ENCODE assay signal across 8 cellular contexts in the genomic region with DNA sequence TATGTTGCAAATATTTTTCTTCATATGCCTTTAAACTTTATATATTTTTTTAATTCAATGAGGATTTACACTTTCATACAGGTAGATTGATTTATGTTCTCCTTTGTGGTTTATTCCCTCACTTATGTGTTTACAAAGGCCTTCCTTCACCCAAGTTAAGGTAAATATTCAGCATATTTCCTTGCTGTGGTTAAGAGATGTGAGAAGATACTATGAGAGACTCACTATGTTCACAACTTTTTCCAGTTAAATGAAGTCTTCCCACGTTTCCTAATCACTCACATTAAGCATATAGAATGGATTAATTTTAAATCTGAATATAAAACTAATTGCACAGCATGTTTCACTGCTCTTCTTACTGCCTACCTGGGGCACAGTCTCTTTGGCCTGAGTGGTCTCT. TPM values are rescaled to one million over a fixed set of nuclear protein-coding genes. Genes with fewer than 3 reads are reported as not detected.
DNase-seq lines count a peak whose midpoint lies in the region; ATAC-seq and TF ChIP-seq lines count a peak whose summit lies in the region.

No MANE protein-coding gene starts in this region.

- no peaks in the 10 kb centered on the region for H3K36me3 ChIP-seq in SK-N-SH (replicated peaks in 1 of 2; ENCODE audit: control insufficient read depth in 1 of 2, insufficient read depth in 2 of 2, low read length in 1 of 2)
- no peaks in the 10 kb centered on the region for H3K36me3 ChIP-seq in iPS-18a (ENCODE audit: control insufficient read depth, low read depth, low read length)
- no peaks in the 10 kb centered on the region for H3K36me3 ChIP-seq in stomach smooth muscle (ENCODE audit: control insufficient read depth in 2 of 2, insufficient read depth in 2 of 2, low read length in 2 of 2)

- H3K4me1 ChIP-seq in SK-N-SH (ENCODE audit: control insufficient read depth in 1 of 2, insufficient read depth in 2 of 2, low read depth in 1 of 2, low read length in 1 of 2): peaks cover 0 to 18% of the 10 kb centered on the region in 2 experiments; a peak in 3 of 4 replicates
- H3K4me1 ChIP-seq in iPS-18a (ENCODE audit: control insufficient read depth, low read depth, low read length): peaks cover 24% of the 10 kb centered on the region
- H3K4me1 ChIP-seq in stomach smooth muscle (ENCODE audit: control insufficient read depth, insufficient read depth, low read length): peaks cover 10% of the 10 kb centered on the region

- H3K4me3 ChIP-seq in SK-N-SH (ENCODE audit: low read depth in 2 of 2, low read length in 1 of 2) (peak overlapping the region; percentile 72 to 97), iPS-18a (ENCODE audit: low read length) (peak overlapping the region; percentile 81), stomach smooth muscle (ENCODE audit: low read length in 2 of 2) (peak overlapping the region; percentile 78 to 90)

- DNase-seq in SK-N-SH (no peak), NCI-H748 treated with DMSO at 0.1 percent for 48 hours (lab: John Stamatoyannopoulos, UW) (no peak), kidney glomerular epithelial cell (lab: John Stamatoyannopoulos, UW) (no peak)
- DNase-seq in activated CD4-positive, alpha-beta memory T cell treated with anti-CD3 and anti-CD28 coated beads, Interleukin-2, amount 10 ng/mL, durations not matched to agents 7 days and 5 days: no peak

- H3K9ac ChIP-seq in SK-N-SH (peak overlapping the region; percentile 80), iPS-18a (ENCODE audit: low read length) (peak overlapping the region; percentile 78), stomach smooth muscle (ENCODE audit: low read length in 2 of 2) (peak overlapping the region; percentile 68 to 75)

- TF ChIP-seq RAD21 in SK-N-SH (IDR thresholded peaks at IDR 0.05; ENCODE audit: low read length): no peak

- WGBS in SK-N-SH (ENCODE audit: low lambda C conversion rate): 19% methylated on average over 1 of the region's 1 CpG

- peaks cover 7% of the 10 kb centered on the region for H3F3A ChIP-seq in SK-N-SH (replicated peaks; ENCODE audit: insufficient read depth)

- H3K4me3 Mint-ChIP-seq in activated CD4-positive, alpha-beta memory T cell treated with anti-CD3 and anti-CD28 coated beads, Interleukin-2, amount 10 ng/mL, durations not matched to agents 7 days and 5 days: peak overlapping the region; percentile 96

- H3K9me3 Mint-ChIP-seq in activated CD4-positive, alpha-beta memory T cell treated with anti-CD3 and anti-CD28 coated beads, Interleukin-2, amount 10 ng/mL, durations not matched to agents 7 days and 5 days: no peaks in the 10 kb centered on the region

- H3K4me2 ChIP-seq in SK-N-SH: peak overlapping the region; percentile 99

- no peak for TF ChIP-seq EP300 in SK-N-SH (IDR thresholded peaks at IDR 0.05; ENCODE audit: borderline replicate concordance in 1 of 2, low read depth in 1 of 2, low read length in 1 of 2)

- no peak for TF ChIP-seq CTCF in SK-N-SH (IDR thresholded peaks at IDR 0.05)

- peaks cover 18% of the 10 kb centered on the region for H3K36me3 Mint-ChIP-seq in activated CD4-positive, alpha-beta memory T cell treated with anti-CD3 and anti-CD28 coated beads, Interleukin-2, amount 10 ng/mL, durations not matched to agents 7 days and 5 days (ENCODE audit: low read depth)

- CTCF ChIA-PET in SK-N-SH (lab: Yijun Ruan, JAX): interaction anchor here (0.6 to 3.7 kb wide), 10 partner anchors 11 to 107 kb away, joined by 3 to 14 read pairs (median 4); no protein-coding TSS in a partner anchor
- CTCF ChIA-PET in activated CD4-positive, alpha-beta memory T cell treated with anti-CD3 and anti-CD28 coated beads, Interleukin-2, amount 10 ng/mL, durations not matched to agents 7 days and 5 days (lab: Charles Lee): interaction anchor here (0.8 to 2.2 kb wide), 7 partner anchors 12 to 58 kb away, joined by 4 to 27 read pairs (median 5); a partner anchor contains a TSS

- H3K27me3 Mint-ChIP-seq in activated CD4-positive, alpha-beta memory T cell treated with anti-CD3 and anti-CD28 coated beads, Interleukin-2, amount 10 ng/mL, durations not matched to agents 7 days and 5 days: no peaks in the 10 kb centered on the region

- POLR2A ChIA-PET in SK-N-SH (lab: Yijun Ruan, JAX): interaction anchor here (0.7 to 3.2 kb wide), 8 partner anchors 8 to 331 kb away, joined by 3 to 17 read pairs (median 4); a partner anchor contains a TSS
- POLR2A ChIA-PET in activated CD4-positive, alpha-beta memory T cell treated with anti-CD3 and anti-CD28 coated beads, Interleukin-2, amount 10 ng/mL, durations not matched to agents 7 days and 5 days (lab: Charles Lee): interaction anchor here (0.6 to 6.0 kb wide), 14 partner anchors 9 to 423 kb away, joined by 3 to 103 read pairs (median 4); a partner anchor contains a TSS

- peaks cover 59% of the 10 kb centered on the region for H3K4me1 Mint-ChIP-seq in activated CD4-positive, alpha-beta memory T cell treated with anti-CD3 and anti-CD28 coated beads, Interleukin-2, amount 10 ng/mL, durations not matched to agents 7 days and 5 days

- H3K27ac ChIP-seq in SK-N-SH (ENCODE audit: low read depth in 2 of 2, low read length in 1 of 2) (peak overlapping the region in 1 of 2 experiments; percentile 88; a peak in 3 of 4 replicates), iPS-18a (ENCODE audit: low read length) (no peak overlapping the region), stomach smooth muscle (ENCODE audit: low read length) (no peak overlapping the region)

- H3K27me3 ChIP-seq in SK-N-SH (ENCODE audit: insufficient read depth): no peaks in the 10 kb centered on the region
- no peaks in the 10 kb centered on the region for H3K27me3 ChIP-seq in iPS-18a (ENCODE audit: control insufficient read depth, insufficient read depth, low read length)
- no peaks in the 10 kb centered on the region for H3K27me3 ChIP-seq in stomach smooth muscle (ENCODE audit: control insufficient read depth in 1 of 2, insufficient read depth in 2 of 2, low read length in 2 of 2)

- peak overlapping the region; percentile 100 for H2AFZ ChIP-seq in SK-N-SH (ENCODE audit: low read depth)

- ATAC-seq in SK-N-SH treated with all-trans-retinoic acid at 6 μM for 48 hours (no peak; the same call in 2 of the 3 replicates), HG03280 (IDR thresholded peaks at IDR 0.05; ENCODE audit: unreplicated experiment) (no peak)

- H3K27ac Mint-ChIP-seq in activated CD4-positive, alpha-beta memory T cell treated with anti-CD3 and anti-CD28 coated beads, Interleukin-2, amount 10 ng/mL, durations not matched to agents 7 days and 5 days: peak overlapping the region; percentile 79

- H3K9me3 ChIP-seq in SK-N-SH: no peaks in the 10 kb centered on the region
- H3K9me3 ChIP-seq in iPS-18a (ENCODE audit: control insufficient read depth, low read depth, low read length): no peaks in the 10 kb centered on the region
- no peaks in the 10 kb centered on the region for H3K9me3 ChIP-seq in stomach smooth muscle (ENCODE audit: control insufficient read depth in 2 of 2, low read length in 2 of 2)

- H3K79me2 ChIP-seq in SK-N-SH (ENCODE audit: insufficient read depth): peaks cover 12% of the 10 kb centered on the region

- H4K20me1 ChIP-seq in SK-N-SH (ENCODE audit: insufficient read depth): no peaks in the 10 kb centered on the region

- no peaks in the 10 kb centered on the region for H3K9me2 ChIP-seq in SK-N-SH

TF ChIP-seq in SK-N-SH, 30 proteins besides CTCF, POLR2A, EP300 and RAD21 (continues in another document):
- TF ChIP-seq NRF1 (IDR thresholded peaks at IDR 0.05; ENCODE audit: low read depth, low read length) (no peak), JUND (IDR thresholded peaks at IDR 0.05) (no peak), ELF1 (IDR thresholded peaks at IDR 0.05) (no peak), RFX5 (IDR thresholded peaks at IDR 0.05; ENCODE audit: low read length) (no peak), NFIC (IDR thresholded peaks at IDR 0.05; ENCODE audit: borderline replicate concordance) (no peak)

TF ChIP-seq in SK-N-SH treated with all-trans-retinoic acid at 6 μM for 48 hours, 23 proteins besides CTCF, POLR2A, EP300 and RAD21:
- TF ChIP-seq RARB (CRISPR knock-in tag; IDR thresholded peaks at IDR 0.05) (no peak), PPARA (CRISPR knock-in tag; IDR thresholded peaks at IDR 0.05; ENCODE audit: borderline replicate concordance) (no peak), ISL1 (CRISPR knock-in tag; IDR thresholded peaks at IDR 0.05) (no peak), CSDC2 (CRISPR knock-in tag; IDR thresholded peaks at IDR 0.05) (no peak)
- TF ChIP-seq, protein P1, sequence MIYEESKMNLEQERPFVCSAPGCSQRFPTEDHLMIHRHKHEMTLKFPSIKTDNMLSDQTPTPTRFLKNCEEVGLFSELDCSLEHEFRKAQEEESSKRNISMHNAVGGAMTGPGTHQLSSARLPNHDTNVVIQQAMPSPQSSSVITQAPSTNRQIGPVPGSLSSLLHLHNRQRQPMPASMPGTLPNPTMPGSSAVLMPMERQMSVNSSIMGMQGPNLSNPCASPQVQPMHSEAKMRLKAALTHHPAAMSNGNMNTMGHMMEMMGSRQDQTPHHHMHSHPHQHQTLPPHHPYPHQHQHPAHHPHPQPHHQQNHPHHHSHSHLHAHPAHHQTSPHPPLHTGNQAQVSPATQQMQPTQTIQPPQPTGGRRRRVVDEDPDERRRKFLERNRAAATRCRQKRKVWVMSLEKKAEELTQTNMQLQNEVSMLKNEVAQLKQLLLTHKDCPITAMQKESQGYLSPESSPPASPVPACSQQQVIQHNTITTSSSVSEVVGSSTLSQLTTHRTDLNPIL (CRISPR knock-in tag; IDR thresholded peaks at IDR 0.05; ENCODE audit: low read depth): no peak
TF ChIP-seq in SK-N-SH treated with all-trans-retinoic acid at 6 μM for 48 hours: peak in this region for 0.

RNA-seq across cellular contexts. Expression of a gene that starts 0.6 kb away (rescaled TPM):
- polyA plus RNA-seq in SK-N-SH (2012; rRNA removed): 18.6 and 20.9 TPM in 2 replicates
- polyA plus RNA-seq in SK-N-SH (2012; cell fraction: cytosol; rRNA removed): 17.8 and 20.0 TPM in 2 replicates
- polyA plus RNA-seq in SK-N-SH (2012; cell fraction: nucleus; rRNA removed): 13.8 and 15.3 TPM in 2 replicates
- 10 to 100 TPM; 32.5 to 34.7 TPM for total RNA-seq in activated CD4-positive, alpha-beta memory T cell treated with anti-CD3 and anti-CD28 coated beads, Interleukin-2, amount 10 ng/mL, durations not matched to agents 7 days and 5 days

RNA-seq across cellular contexts. Expression of a gene that starts 0.7 kb away (rescaled TPM):
- 0.30 and 0.47 TPM in 2 replicates for polyA plus RNA-seq in SK-N-SH (2012; rRNA removed)
- polyA plus RNA-seq in SK-N-SH (2012; cell fraction: cytosol; rRNA removed): 0.31 and 0.47 TPM in 2 replicates
- polyA plus RNA-seq in SK-N-SH (2012; cell fraction: nucleus; rRNA removed): 0.02 and 0.19 TPM in 2 replicates
- total RNA-seq in activated CD4-positive, alpha-beta memory T cell treated with anti-CD3 and anti-CD28 coated beads, Interleukin-2, amount 10 ng/mL, durations not matched to agents 7 days and 5 days: 1 to 10 TPM; 2.3 to 3.5 TPM

RNA-seq across cellular contexts. Expression of a gene that starts 28.1 kb away (rescaled TPM):
- 125 and 167 TPM in 2 replicates for polyA plus RNA-seq in SK-N-SH (2012; rRNA removed)
- 160 and 162 TPM in 2 replicates for polyA plus RNA-seq in SK-N-SH (2012; cell fraction: cytosol; rRNA removed)
- 124 and 210 TPM in 2 replicates for polyA plus RNA-seq in SK-N-SH (2012; cell fraction: nucleus; rRNA removed)
- total RNA-seq in activated CD4-positive, alpha-beta memory T cell treated with anti-CD3 and anti-CD28 coated beads, Interleukin-2, amount 10 ng/mL, durations not matched to agents 7 days and 5 days: 100 to 1,000 TPM; 296 to 302 TPM
